Comparison of ENCODE assay signal across 9 cellular contexts in genomic region chr5:39570418-39571027, GRCh38.
DNase-seq lines count a peak whose midpoint lies in the region; ATAC-seq, FAIRE-seq and TF ChIP-seq lines count a peak whose summit lies in the region.
"Had no signal": no experiment of that assay in that cellular context is flagged by ENCODE, and none has a peak within 500 bp of the region (broad histone marks: within the 10 kb centered on the region; RNA-seq: fewer than 3 reads in every experiment).

No MANE protein-coding gene starts in this region.

- H3K36me3 ChIP-seq in A673 (ENCODE audit: insufficient read depth, low read length, poor library complexity, severe bottlenecking) (no peaks in the 10 kb centered on the region), colonic mucosa (no peaks in the 10 kb centered on the region), neural cell (ENCODE audit: insufficient read depth, low read length) (no peaks in the 10 kb centered on the region)
- H3K36me3 ChIP-seq: HAP-1 had no signal

- TF ChIP-seq RAD21 in neural cell (conservative IDR thresholded peaks at IDR 0.05): peak; percentile 77

- H3K79me2 ChIP-seq in neural cell (replicated peaks; ENCODE audit: insufficient read depth, low read length): no peaks in the 10 kb centered on the region

- H3F3A ChIP-seq in neural cell (ENCODE audit: insufficient read depth, low read length, poor library complexity, severe bottlenecking): no peaks in the 10 kb centered on the region

- no peak for TF ChIP-seq EP300 in neural cell (conservative IDR thresholded peaks at IDR 0.05; ENCODE audit: poor library complexity, severe bottlenecking)

- H3K9me3 ChIP-seq in A673 (ENCODE audit: low read depth, low read length, poor library complexity, severe bottlenecking) (no peaks in the 10 kb centered on the region), colonic mucosa (no peaks in the 10 kb centered on the region), neural cell (ENCODE audit: low read length) (no peaks in the 10 kb centered on the region)
- H3K9me3 ChIP-seq: HAP-1 had no signal

- intact Hi-C loops in A673 (cut with micrococcal nuclease; ENCODE audit: unreplicated experiment) (loop anchor here (1.0 to 2.0 kb wide), 3 partner anchors 194 to 418 kb away; no protein-coding TSS in a partner anchor), colonic mucosa (cut with DNase I) (loop anchor here (10.0 kb wide), 2 partner anchors 1164 to 1314 kb away; no protein-coding TSS in a partner anchor)

- peak; percentile 9 for FAIRE-seq in GM12892 (lab: Jason Lieb, UNC)

- no peak overlapping the region for H2AFZ ChIP-seq in neural cell (ENCODE audit: low read depth, low read length)

- no peak for TF ChIP-seq POLR2A in GM12892 (IDR thresholded peaks at IDR 0.05; ENCODE audit: low read depth, low read length)

- H3K9me2 ChIP-seq in neural cell (ENCODE audit: insufficient read depth, low read length): no peaks in the 10 kb centered on the region

- H3K4me2 ChIP-seq in neural cell (ENCODE audit: low read length): no peak overlapping the region

- POLR2A ChIA-PET in A673 (lab: Charles Lee; ENCODE audit: low non-redundant PET): interaction anchor here (0.5 kb wide), 1 partner anchor 208 kb away, joined by 3 read pairs; no protein-coding TSS in a partner anchor

- BruUV-seq in A673 (replicated peaks; lab: Mats Ljungman, UMichigan): no TSS peak

- H3K4me3 ChIP-seq in A673 (ENCODE audit: low read depth, low read length, poor library complexity, severe bottlenecking) (no peak overlapping the region), colonic mucosa (no peak overlapping the region), neural cell (ENCODE audit: low read length) (no peak overlapping the region)
- H3K4me3 ChIP-seq: HAP-1 had no signal

- no peaks in the 10 kb centered on the region for H3K4me1 ChIP-seq in A673 (ENCODE audit: insufficient read depth, low read length, poor library complexity, severe bottlenecking)
- H3K4me1 ChIP-seq in colonic mucosa: no peaks in the 10 kb centered on the region
- H3K4me1 ChIP-seq: HAP-1 had no signal

- DNase-seq in A673 (ENCODE audit: low spot score) (peak; percentile 65), GM12892 (ENCODE audit: insufficient read length) (no peak), NCI-H446 treated with DMSO at 0.1 percent for 48 hours (lab: John Stamatoyannopoulos, UW) (peak; percentile 22), colonic mucosa (no peak), NCI-H1436 (lab: John Stamatoyannopoulos, UW) (no peak)
- DNase-seq in activated effector memory CD4-positive, alpha-beta T cell treated with anti-CD3 and anti-CD28 coated beads, Interleukin-2, amount 50 U/mL, for 16 hours: no peak

- CTCF ChIA-PET in A673 (lab: Charles Lee): interaction anchor here (2.4 kb wide), 1 partner anchor 353 kb away, joined by 7 read pairs; no protein-coding TSS in a partner anchor

- no peaks in the 10 kb centered on the region for H4K20me1 ChIP-seq in neural cell (ENCODE audit: insufficient read depth)

- ATAC-seq in HG03135 (IDR thresholded peaks at IDR 0.05; ENCODE audit: unreplicated experiment): no peak

- H3K27me3 ChIP-seq in A673 (replicated peaks; ENCODE audit: insufficient read depth, low read depth, low read length, poor library complexity) (peaks cover 11% of the 10 kb centered on the region), colonic mucosa (no peaks in the 10 kb centered on the region), neural cell (ENCODE audit: insufficient read depth, low read depth, low read length) (no peaks in the 10 kb centered on the region)

- TF ChIP-seq CTCF in A673 (conservative IDR thresholded peaks at IDR 0.05; ENCODE audit: low read depth, low read length): peak; percentile 70
- peak; percentile 68 for TF ChIP-seq CTCF in colonic mucosa (IDR thresholded peaks at IDR 0.05)
- TF ChIP-seq CTCF in neural cell (IDR thresholded peaks at IDR 0.05; ENCODE audit: poor library complexity, severe bottlenecking): peak; percentile 77

- H3K27ac ChIP-seq in A673 (ENCODE audit: low read depth, low read length, poor library complexity, severe bottlenecking) (no peak overlapping the region), colonic mucosa (no peak overlapping the region), neural cell (ENCODE audit: low read length) (no peak overlapping the region)

- H3K9ac ChIP-seq in colonic mucosa (ENCODE audit: low read depth in 2 of 2, low read length in 2 of 2) (no peak overlapping the region), neural cell (ENCODE audit: low read length) (no peak overlapping the region)

TF ChIP-seq in neural cell, 6 proteins besides CTCF, POLR2A, EP300 and RAD21:
- TF ChIP-seq SMC3 (conservative IDR thresholded peaks at IDR 0.05; ENCODE audit: poor library complexity) (peak; percentile 81), TAF1 (IDR thresholded peaks at IDR 0.05; ENCODE audit: low read depth) (no peak)

Comparison
In these comparisons a context has a peak if more than half of its experiments do, and no peak if none do; other contexts are left out.
1. DNase-seq: peak in A673 (single experiment) and NCI-H446 treated with DMSO at 0.1 percent for 48 hours (single experiment); none in GM12892 (single experiment), colonic mucosa (single experiment), NCI-H1436 (single experiment) and activated effector memory CD4-positive, alpha-beta T cell treated with anti-CD3 and anti-CD28 coated beads, Interleukin-2, amount 50 U/mL, for 16 hours (single experiment).
2. Peak in every context shown above with its lines, with median percentiles within 50 percentile points of each other: CTCF ChIP-seq.